ENCODE assay signal across 7 cellular contexts in the genomic region with DNA sequence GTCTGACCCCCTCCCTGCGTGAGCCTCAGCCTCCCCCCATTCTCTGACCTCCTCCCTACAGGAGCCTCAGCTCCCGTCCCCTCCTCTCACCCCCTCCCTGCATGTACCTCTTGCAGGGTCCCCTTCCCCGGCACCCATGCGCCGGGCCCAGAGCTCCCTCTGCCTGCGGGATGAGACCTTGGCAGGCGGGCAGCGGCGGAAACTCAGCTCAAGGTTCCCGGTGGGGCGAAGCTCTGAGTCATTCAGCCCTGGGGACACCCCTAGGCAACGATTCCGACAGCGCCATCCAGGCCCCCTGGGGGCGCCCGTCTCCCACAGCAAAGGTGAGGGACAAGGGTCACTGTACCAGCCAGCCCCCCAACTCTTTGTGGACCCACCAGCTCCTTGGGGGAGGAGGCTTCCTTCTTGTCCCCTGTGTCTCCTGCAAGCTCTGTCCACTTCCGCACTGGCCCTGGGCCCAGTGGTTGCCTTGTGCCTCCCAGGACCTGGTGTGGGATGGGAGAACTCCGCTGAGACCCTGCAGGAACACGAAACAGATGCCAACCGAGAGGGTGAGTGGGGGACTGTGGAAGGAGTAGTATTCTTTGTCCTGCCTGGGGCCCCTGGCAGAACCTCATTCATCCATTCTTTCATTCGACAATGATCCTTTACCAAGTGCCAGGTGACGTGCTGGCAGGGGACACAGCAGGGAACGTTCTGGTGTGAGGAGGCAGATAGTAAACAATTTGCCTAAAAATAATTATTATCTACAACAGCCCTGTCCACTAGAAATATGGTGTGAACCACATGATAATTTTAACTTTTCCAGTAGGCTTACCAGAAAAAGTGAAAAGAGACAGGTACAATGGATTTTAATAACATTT. TPM values are rescaled to one million over a fixed set of nuclear protein-coding genes. Genes with fewer than 3 reads are reported as not detected.
DNase-seq lines count a peak whose midpoint lies in the region; ATAC-seq lines count a peak whose summit lies in the region.

No MANE protein-coding gene starts in this region.

- peaks cover 9 to 15% (median 10%) of the 10 kb centered on the region in 3 donors for H3K4me1 Mint-ChIP-seq in IgD-negative memory B cell

- peak overlapping the region; percentile 3 for H3K27ac ChIP-seq in cingulate gyrus (ENCODE audit: low read depth, low read length)

- H3K4me3 Mint-ChIP-seq in IgD-negative memory B cell, result no peak overlapping the region

- H3K9me3 Mint-ChIP-seq in IgD-negative memory B cell, result no peaks in the 10 kb centered on the region

- H3K27me3 Mint-ChIP-seq in IgD-negative memory B cell, result no peaks in the 10 kb centered on the region

- ATAC-seq in left colon (peak; percentile 67), GM18867 (IDR thresholded peaks at IDR 0.05; ENCODE audit: unreplicated experiment) (no peak)

- intact Hi-C loops in left colon (cut with DNase I, micrococcal nuclease), result no loop called here

- H3K36me3 Mint-ChIP-seq in IgD-negative memory B cell, result peaks cover 5% of the 10 kb centered on the region

- peak overlapping the region in 2 of 3 donors; percentile 31 to 35 for H3K27ac Mint-ChIP-seq in IgD-negative memory B cell

- DNase-seq in ELF-1 (ENCODE audit: low read depth, low spot score) (peak; percentile 86), SIG-M5 (lab: John Stamatoyannopoulos, UW) (peak; percentile 12), left colon (peak; percentile 81 to 84)
- DNase-seq in stimulated activated CD8-positive, alpha-beta memory T cell treated with anti-CD3 and anti-CD28 coated beads, Interleukin-4, amount 100 ng/mL, for 24 hours (ENCODE audit: low read depth), result peak; percentile 48

RNA-seq across cellular contexts. Expression of a gene that starts 3.7 kb away (rescaled TPM):
- 12.2 TPM for polyA plus RNA-seq in IgD-negative memory B cell
- 10 to 100 TPM; 30.4 to 42.6 TPM for total RNA-seq in left colon

RNA-seq across cellular contexts. Expression of a gene that starts 15.3 kb away (rescaled TPM):
- 33.0 TPM for polyA plus RNA-seq in IgD-negative memory B cell
- total RNA-seq in left colon, result 10 to 100 TPM; 21.6 to 28.8 TPM

RNA-seq across cellular contexts. Expression of a gene that starts 37.4 kb away (rescaled TPM):
- polyA plus RNA-seq in IgD-negative memory B cell, result 185 TPM
- total RNA-seq in left colon, result 100 to 1,000 TPM; 272 to 327 TPM

RNA-seq across cellular contexts. Expression of a gene that starts 38.0 kb away (rescaled TPM):
- polyA plus RNA-seq in IgD-negative memory B cell, result 560 TPM
- 10 to 100 TPM; 60.6 to 67.5 TPM for total RNA-seq in left colon

RNA-seq across cellular contexts. Expression of a gene that starts 50.0 kb away (rescaled TPM):
- polyA plus RNA-seq in IgD-negative memory B cell, result 11.2 TPM
- 100 to 1,000 TPM; 185 to 212 TPM for total RNA-seq in left colon

Comparison
In these comparisons a context has a peak if more than half of its experiments do, and no peak if none do; other contexts are left out.
1. DNase-seq: peak in every context shown above with its lines; median percentile 86 in ELF-1; 82 in left colon; 48 in stimulated activated CD8-positive, alpha-beta memory T cell treated with anti-CD3 and anti-CD28 coated beads, Interleukin-4, amount 100 ng/mL, for 24 hours; 12 in SIG-M5.